Comparison of ENCODE assay signal across 8 cellular contexts in the genomic region with DNA sequence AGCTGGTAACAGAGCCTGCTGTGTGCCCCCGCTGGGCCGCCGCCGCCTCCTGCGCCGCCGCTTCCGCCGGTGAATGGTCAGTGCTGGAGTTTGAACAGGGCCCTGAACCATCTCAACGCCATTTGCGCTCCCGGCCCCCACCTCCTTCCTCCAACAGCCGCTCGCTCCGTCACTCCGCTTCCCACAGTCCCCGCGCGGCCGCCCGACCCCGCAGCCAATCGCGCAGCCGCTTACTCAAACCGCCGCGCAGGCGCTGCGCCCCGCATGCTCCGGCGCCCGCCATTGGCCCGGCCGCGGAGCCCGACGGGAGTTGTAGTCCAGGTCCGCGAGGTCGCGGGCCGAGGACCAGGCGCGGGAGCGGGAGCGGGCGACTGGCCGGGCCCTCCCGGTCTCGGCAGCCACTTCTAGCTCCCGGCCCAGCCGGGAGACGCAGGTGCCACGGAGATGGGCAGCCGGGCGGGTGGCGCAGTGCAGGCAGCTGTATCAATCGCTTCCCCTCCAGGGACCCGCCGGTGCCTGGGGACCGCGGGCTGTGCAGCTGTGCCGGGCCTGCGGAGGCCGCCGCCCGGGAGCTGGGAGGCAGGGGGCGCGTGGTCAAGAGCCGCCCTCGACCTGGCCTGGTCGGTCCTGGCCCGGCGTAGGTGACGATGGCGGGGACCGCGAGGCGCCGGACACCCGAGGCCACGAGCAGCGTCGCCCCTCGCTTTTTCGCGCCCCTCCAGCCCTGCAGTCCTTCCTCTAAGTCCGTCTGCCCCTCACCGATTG. TPM values are rescaled to one million over a fixed set of nuclear protein-coding genes. Genes with fewer than 3 reads are reported as not detected.
DNase-seq lines count a peak whose midpoint lies in the region; ATAC-seq and TF ChIP-seq lines count a peak whose summit lies in the region.

A gene with protein sequence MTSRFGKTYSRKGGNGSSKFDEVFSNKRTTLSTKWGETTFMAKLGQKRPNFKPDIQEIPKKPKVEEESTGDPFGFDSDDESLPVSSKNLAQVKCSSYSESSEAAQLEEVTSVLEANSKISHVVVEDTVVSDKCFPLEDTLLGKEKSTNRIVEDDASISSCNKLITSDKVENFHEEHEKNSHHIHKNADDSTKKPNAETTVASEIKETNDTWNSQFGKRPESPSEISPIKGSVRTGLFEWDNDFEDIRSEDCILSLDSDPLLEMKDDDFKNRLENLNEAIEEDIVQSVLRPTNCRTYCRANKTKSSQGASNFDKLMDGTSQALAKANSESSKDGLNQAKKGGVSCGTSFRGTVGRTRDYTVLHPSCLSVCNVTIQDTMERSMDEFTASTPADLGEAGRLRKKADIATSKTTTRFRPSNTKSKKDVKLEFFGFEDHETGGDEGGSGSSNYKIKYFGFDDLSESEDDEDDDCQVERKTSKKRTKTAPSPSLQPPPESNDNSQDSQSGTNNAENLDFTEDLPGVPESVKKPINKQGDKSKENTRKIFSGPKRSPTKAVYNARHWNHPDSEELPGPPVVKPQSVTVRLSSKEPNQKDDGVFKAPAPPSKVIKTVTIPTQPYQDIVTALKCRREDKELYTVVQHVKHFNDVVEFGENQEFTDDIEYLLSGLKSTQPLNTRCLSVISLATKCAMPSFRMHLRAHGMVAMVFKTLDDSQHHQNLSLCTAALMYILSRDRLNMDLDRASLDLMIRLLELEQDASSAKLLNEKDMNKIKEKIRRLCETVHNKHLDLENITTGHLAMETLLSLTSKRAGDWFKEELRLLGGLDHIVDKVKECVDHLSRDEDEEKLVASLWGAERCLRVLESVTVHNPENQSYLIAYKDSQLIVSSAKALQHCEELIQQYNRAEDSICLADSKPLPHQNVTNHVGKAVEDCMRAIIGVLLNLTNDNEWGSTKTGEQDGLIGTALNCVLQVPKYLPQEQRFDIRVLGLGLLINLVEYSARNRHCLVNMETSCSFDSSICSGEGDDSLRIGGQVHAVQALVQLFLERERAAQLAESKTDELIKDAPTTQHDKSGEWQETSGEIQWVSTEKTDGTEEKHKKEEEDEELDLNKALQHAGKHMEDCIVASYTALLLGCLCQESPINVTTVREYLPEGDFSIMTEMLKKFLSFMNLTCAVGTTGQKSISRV (N-terminal part only) (minus strand): TSS at position 173 of the 765 bp plus-strand sequence. CDS start 3,723 bp downstream, outside the sequence.

- CTCF ChIA-PET in T-cell (lab: Charles Lee): interaction anchor here (0.6 to 1.1 kb wide), 3 partner anchors 52 to 122 kb away, joined by 3 to 9 read pairs (median 4); no protein-coding TSS in a partner anchor

- H3K4me2 ChIP-seq in trophoblast cell (ENCODE audit: low read length): peak within 1 kb of the TSS; percentile 89

- TF ChIP-seq CTCF in GM13976 (IDR thresholded peaks at IDR 0.05; ENCODE audit: borderline replicate concordance, control extremely low read depth, extremely low read depth, insufficient read depth, missing control alignments) (no peak), tibial nerve (IDR thresholded peaks at IDR 0.05) (peak in 2 of 5 experiments; percentile 29 to 44)

- peak; percentile 96 for ATAC-seq in HG02840 (IDR thresholded peaks at IDR 0.05; ENCODE audit: low FRiP score, unreplicated experiment)
- ATAC-seq in T-cell (replicated peaks in 1 of 4): peak; percentile 95 to 97 (median 96)

- peak within 1 kb of the TSS; percentile 99 for H3K4me3 ChIP-seq in trophoblast cell (ENCODE audit: low read depth, low read length)
- peak within 1 kb of the TSS; percentile 70 to 99 (median 94) for H3K4me3 ChIP-seq in tibial nerve

- H4K12ac ChIP-seq in trophoblast cell (ENCODE audit: low read depth, low read length): peak within 1 kb of the TSS; percentile 98

- H4K91ac ChIP-seq in trophoblast cell (ENCODE audit: low read depth, low read length): peak within 1 kb of the TSS; percentile 96

- peak; percentile 19 to 78 for TF ChIP-seq POLR2A in tibial nerve (IDR thresholded peaks at IDR 0.05)

- H3K79me2 ChIP-seq in trophoblast cell (ENCODE audit: control insufficient read depth, insufficient read depth, low read length, poor library complexity): peaks cover 15% of the 10 kb centered on the region

- DNase-seq in GM13976 (ENCODE audit: low spot score): peak; percentile 98
- DNase-seq in NCI-H1436 (lab: John Stamatoyannopoulos, UW): peak; percentile 90
- DNase-seq in T-cell: peak; percentile 86 to 95 (median 92)
- peak; percentile 98 for DNase-seq in cardiac septum (ENCODE audit: low spot score)
- DNase-seq in trophoblast cell: peak; percentile 97 to 99
- peak; percentile 90 to 93 for DNase-seq in tibial nerve (ENCODE audit: low spot score in 2 of 2)

- peak within 1 kb of the TSS; percentile 89 to 90 for H3K27ac Mint-ChIP-seq in T-cell

- peak within 1 kb of the TSS; percentile 97 for H2AK5ac ChIP-seq in trophoblast cell (ENCODE audit: low read length)

- peak within 1 kb of the TSS; percentile 80 for H3K27ac ChIP-seq in adipose tissue (ENCODE audit: low read depth, low read length)
- H3K27ac ChIP-seq in trophoblast cell (ENCODE audit: low read depth, low read length): peak within 1 kb of the TSS; percentile 90
- H3K27ac ChIP-seq in tibial nerve: peak within 1 kb of the TSS; percentile 87 to 99 (median 96)

- intact Hi-C loops in cardiac septum (cut with DNase I): loop anchor here (5.0 kb wide), 2 partner anchors 65 to 120 kb away; no protein-coding TSS in a partner anchor

- peak within 1 kb of the TSS; percentile 96 for H2BK5ac ChIP-seq in trophoblast cell (ENCODE audit: low read depth, low read length, poor library complexity)

- H4K8ac ChIP-seq in trophoblast cell (ENCODE audit: low read depth, low read length): peak within 1 kb of the TSS; percentile 99

- H3K27me3 ChIP-seq in trophoblast cell (ENCODE audit: insufficient read depth, low read length) (no peaks in the 10 kb centered on the region), tibial nerve (no peaks in the 10 kb centered on the region)

- H2BK12ac ChIP-seq in trophoblast cell (ENCODE audit: low read length): no peak within 1 kb of the TSS

- whole genome bisulfite sequencing in adipose tissue, 3 donors: 0% methylated on average over 76 to 91 of the region's 91 CpGs
- WGBS in trophoblast cell (ENCODE audit: extremely low coverage, insufficient coverage, insufficient read length): no CpG with 5 or more reads among the region's 91 CpGs
- 1 to 2% methylated on average over 21 to 30 of the region's 91 CpGs for WGBS in tibial nerve, 2 donors

- H3K14ac ChIP-seq in trophoblast cell (ENCODE audit: low read length): peak within 1 kb of the TSS; percentile 98

- H3K27me3 Mint-ChIP-seq in T-cell: no peaks in the 10 kb centered on the region

- H2BK120ac ChIP-seq in trophoblast cell (ENCODE audit: insufficient read depth, low read length, poor library complexity): peak within 1 kb of the TSS; percentile 93

- H3K9me3 Mint-ChIP-seq in T-cell: no peaks in the 10 kb centered on the region

- H3K4me1 ChIP-seq in trophoblast cell (ENCODE audit: control insufficient read depth in 1 of 2, insufficient read depth in 2 of 2, low read length in 2 of 2) (peaks cover 0 to 2% of the 10 kb centered on the region in 2 experiments), tibial nerve (peaks cover 5 to 70% (median 44%) of the 10 kb centered on the region in 4 donors)

- H3K4me1 Mint-ChIP-seq in T-cell: peaks cover 61 to 68% (median 68%) of the 10 kb centered on the region in 3 donors

- peak within 1 kb of the TSS; percentile 99 for H3K18ac ChIP-seq in trophoblast cell (ENCODE audit: low read length)

- H2AFZ ChIP-seq in trophoblast cell (ENCODE audit: insufficient read depth, low read length, poor library complexity): peak within 1 kb of the TSS; percentile 79

- peak within 1 kb of the TSS; percentile 100 for H3K9ac ChIP-seq in trophoblast cell (ENCODE audit: low read length)

- peaks cover 14% of the 10 kb centered on the region for H3K79me1 ChIP-seq in trophoblast cell (ENCODE audit: low read length)

- H3K4me3 Mint-ChIP-seq in T-cell: peak within 1 kb of the TSS; percentile 85 to 96 (median 93)

- peaks cover 14% of the 10 kb centered on the region for H3K36me3 Mint-ChIP-seq in T-cell

- POLR2A ChIA-PET in T-cell (lab: Charles Lee): interaction anchor here in 1 of 2 donors (0.5 kb wide), 1 partner anchor 14 kb away, joined by 3 read pairs; no protein-coding TSS in a partner anchor

- in situ Hi-C loops in GM13976 (cut with MboI; ENCODE audit: low sequenced_read_pairs, unreplicated experiment): no loop called here

- H3K36me3 ChIP-seq in trophoblast cell (ENCODE audit: control insufficient read depth in 1 of 2, insufficient read depth in 2 of 2, low read length in 2 of 2) (peaks cover 1 to 2% of the 10 kb centered on the region in 2 experiments), tibial nerve (peaks cover 0 to 4% (median 0%) of the 10 kb centered on the region in 3 donors)

- H3K23ac ChIP-seq in trophoblast cell (ENCODE audit: low read length): no peak within 1 kb of the TSS

- peak in 1 of 2 donors; percentile 74 for TF ChIP-seq EP300 in tibial nerve (IDR thresholded peaks at IDR 0.05)

- no peaks in the 10 kb centered on the region for H3K9me3 ChIP-seq in trophoblast cell (ENCODE audit: insufficient read depth, low read depth, low read length)
- no peaks in the 10 kb centered on the region for H3K9me3 ChIP-seq in tibial nerve

- peak within 1 kb of the TSS; percentile 100 for H3K4ac ChIP-seq in trophoblast cell (ENCODE audit: low read depth, low read length)

RNA-seq across cellular contexts. Expression of the gene that starts here (rescaled TPM):
- total RNA-seq in T-cell: 10 to 100 TPM; 43.2 to 46.5 (median 44.8) TPM
- polyA plus RNA-seq in adipose tissue: 10 to 100 TPM in 2 of 3 donors, 1 to 10 TPM in 1; 8.0 to 16.6 (median 14.3) TPM
- 24.0 TPM for total RNA-seq in cardiac septum
- polyA plus RNA-seq in trophoblast cell (2013): 32.1 and 32.8 TPM in 2 replicates
- total RNA-seq in tibial nerve: 10 to 100 TPM; 26.7 to 50.4 (median 42.0) TPM

Comparison
In these comparisons a context has a peak if more than half of its experiments do, and no peak if none do; other contexts are left out.
1. Peak in every context shown above with its lines: DNase-seq, ATAC-seq, H3K4me3 ChIP-seq and H3K27ac ChIP-seq.